Comparison of ENCODE assay signal across 2 cellular contexts in the genomic region with DNA sequence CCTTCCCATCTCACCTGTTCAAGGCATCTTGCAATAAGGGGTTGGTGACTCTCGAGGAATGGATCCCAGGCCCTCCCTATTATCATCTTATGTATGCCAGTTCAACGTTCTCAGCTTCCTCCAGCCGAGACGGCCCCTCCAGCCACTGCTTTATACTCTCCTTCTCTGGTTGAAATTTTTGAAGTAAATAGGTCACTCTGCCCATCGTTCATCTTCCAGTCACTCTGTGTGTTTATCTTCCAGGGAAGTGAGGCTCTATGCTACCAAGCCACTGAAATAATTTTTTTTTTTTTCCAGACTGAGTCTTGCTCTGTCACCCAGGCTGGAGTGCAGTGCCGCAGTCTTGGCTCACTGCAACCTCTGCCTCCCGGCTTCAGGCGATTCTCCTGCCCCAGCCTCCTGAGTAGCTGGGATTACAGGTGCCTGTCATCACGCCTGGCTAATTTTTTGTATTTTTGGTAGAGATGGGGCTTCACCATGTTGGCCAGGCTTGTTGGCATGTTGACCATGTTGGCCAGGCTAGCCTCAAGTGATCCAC.
TF ChIP-seq lines count a peak whose summit lies in the region.

No MANE protein-coding gene starts in this region.

TF ChIP-seq in IMR-90, 13 proteins besides CTCF, POLR2A, EP300 and RAD21:
- TF ChIP-seq RFX5 (IDR thresholded peaks at IDR 0.05; ENCODE audit: low read depth, low read length) (no peak), FOS (IDR thresholded peaks at IDR 0.05; ENCODE audit: low read depth, low read length) (no peak), CHD1 (IDR thresholded peaks at IDR 0.05; ENCODE audit: low read depth, low read length) (no peak)
TF ChIP-seq in IMR-90: peak in this region for 0.

TF ChIP-seq in H1, 55 proteins besides CTCF, POLR2A, EP300 and RAD21:
- TF ChIP-seq E2F6 (IDR thresholded peaks at IDR 0.05): no peak
- no peak for TF ChIP-seq CEBPB (IDR thresholded peaks at IDR 0.05; ENCODE audit: low read depth, low read length)
- no peak for TF ChIP-seq RBBP5 (IDR thresholded peaks at IDR 0.05; ENCODE audit: borderline replicate concordance, low read depth, low read length)
